In genomic region chr4:76969941-76970529, GRCh38 we compare ENCODE assay signal across 18 cellular contexts. TPM values are rescaled to one million over a fixed set of nuclear protein-coding genes. Genes with fewer than 3 reads are reported as not detected.
DNase-seq lines count a peak whose midpoint lies in the region; ATAC-seq and TF ChIP-seq lines count a peak whose summit lies in the region.
"Had no signal": no experiment of that assay in that cellular context is flagged by ENCODE, and none has a peak within 500 bp of the region (broad histone marks: within the 10 kb centered on the region; RNA-seq: fewer than 3 reads in every experiment).

No MANE protein-coding gene starts in this region.

- H2BK12ac ChIP-seq in neuronal stem cell (ENCODE audit: low read length): no peak overlapping the region

- peaks cover 2% of the 10 kb centered on the region for H3K79me1 ChIP-seq in neuronal stem cell (ENCODE audit: low read depth, low read length)

- DNase-seq in H7 (peak; percentile 33), NCI-H2107 treated with DMSO at 0.1 percent for 48 hours (lab: John Stamatoyannopoulos, UW; ENCODE audit: unreplicated experiment) (peak; percentile 25), neuronal stem cell (ENCODE audit: low spot score) (no peak), cerebellum (ENCODE audit: low spot score) (no peak), colonic mucosa (no peak), mesenteric fat pad (ENCODE audit: low spot score) (no peak)
- DNase-seq: activated B cell treated with CpG ODN at 0.5 μM for 24 hours; activated CD4-positive, alpha-beta memory T cell treated with anti-CD3 and anti-CD28 coated beads for 36 hours; activated naive CD4-positive, alpha-beta T cell treated with Interleukin-2 at 50 U/mL for 16 hours; heart right ventricle; mammary epithelial cell; naive B cell; NCI-H1436; stimulated activated CD4-positive, alpha-beta T cell treated with anti-CD3 and anti-CD28 coated beads, Interleukin-2, amount 100 ng/mL, for 24 hours; T-helper 2 cell; upper lobe of left lung had no signal

- no peak overlapping the region for H2BK15ac ChIP-seq in neuronal stem cell (ENCODE audit: low read length)

- TF ChIP-seq POLR2A in GM18505 (IDR thresholded peaks at IDR 0.05; ENCODE audit: borderline replicate concordance, extremely low read depth, insufficient read depth, insufficient read length): no peak

- no peak overlapping the region for H3K4me2 ChIP-seq in neuronal stem cell (ENCODE audit: insufficient read depth, low read length, poor library complexity, severe bottlenecking)

- intact Hi-C loops in colonic mucosa (cut with DNase I): no loop called here

- TF ChIP-seq CTCF in colonic mucosa (IDR thresholded peaks at IDR 0.05): no peak

- no peak overlapping the region for H3K9ac ChIP-seq in neuronal stem cell (ENCODE audit: low read depth, low read length, poor library complexity)
- H3K9ac ChIP-seq in colonic mucosa (ENCODE audit: low read depth in 2 of 2, low read length in 2 of 2): no peak overlapping the region

- H2AK5ac ChIP-seq in neuronal stem cell (ENCODE audit: low read depth, low read length): no peak overlapping the region

- no peak overlapping the region for H3K14ac ChIP-seq in neuronal stem cell (ENCODE audit: low read length)

- H3K4me1 ChIP-seq in ectodermal cell (ENCODE audit: control insufficient read depth, insufficient read depth, low read length): peaks cover 29% of the 10 kb centered on the region
- peaks cover 9 to 10% of the 10 kb centered on the region in 2 donors for H3K4me1 ChIP-seq in neuronal stem cell (ENCODE audit: control insufficient read depth in 2 of 2, insufficient read depth in 1 of 2, low read depth in 1 of 2, low read length in 2 of 2)
- no peaks in the 10 kb centered on the region for H3K4me1 ChIP-seq in colonic mucosa
- H3K4me1 ChIP-seq: upper lobe of left lung had no signal

- no peak overlapping the region for H3K18ac ChIP-seq in neuronal stem cell (ENCODE audit: low read length)

- no peak overlapping the region for H2BK120ac ChIP-seq in neuronal stem cell (ENCODE audit: low read depth, low read length)

- no peak overlapping the region for H3K4ac ChIP-seq in neuronal stem cell (ENCODE audit: low read length)

- no peak overlapping the region for H4K91ac ChIP-seq in neuronal stem cell (ENCODE audit: low read depth, low read length, poor library complexity)

- no peak overlapping the region for H3K4me3 ChIP-seq in H7 (ENCODE audit: insufficient read depth, low read depth, low read length)
- no peak overlapping the region for H3K4me3 ChIP-seq in ectodermal cell (ENCODE audit: insufficient read depth, low read depth, low read length)
- no peak overlapping the region for H3K4me3 ChIP-seq in neuronal stem cell (ENCODE audit: low read length in 2 of 2)
- H3K4me3 ChIP-seq in colonic mucosa: no peak overlapping the region
- H3K4me3 ChIP-seq: heart right ventricle, upper lobe of left lung had no signal

- H3K36me3 ChIP-seq in H7 (replicated peaks; ENCODE audit: control insufficient read depth, insufficient read depth, low read length) (no peaks in the 10 kb centered on the region), ectodermal cell (ENCODE audit: control insufficient read depth, insufficient read depth, low read length) (no peaks in the 10 kb centered on the region), neuronal stem cell (replicated peaks in 1 of 2; ENCODE audit: control insufficient read depth in 2 of 2, insufficient read depth in 2 of 2, low read length in 2 of 2) (peaks cover 1 to 34% of the 10 kb centered on the region in 2 donors), colonic mucosa (no peaks in the 10 kb centered on the region)
- H3K36me3 ChIP-seq: upper lobe of left lung had no signal

- no peak overlapping the region for H3K23ac ChIP-seq in neuronal stem cell (ENCODE audit: low read depth, low read length, poor library complexity)

- 67 to 69% methylated on average over 5 of the region's 5 CpGs for WGBS in ectodermal cell, 2 experiments
- no CpG with 5 or more reads among the region's 5 CpGs for WGBS in neuronal stem cell (ENCODE audit: extremely low coverage in 2 of 2, insufficient read length in 2 of 2, insufficient replicate concordance in 1 of 2), 2 donors

- H4K8ac ChIP-seq in neuronal stem cell (ENCODE audit: low read depth, low read length): no peak overlapping the region

- H2BK5ac ChIP-seq in neuronal stem cell (ENCODE audit: low read length): no peak overlapping the region

- H3K27me3 ChIP-seq in H7 (ENCODE audit: control insufficient read depth, insufficient read depth, low read length) (no peaks in the 10 kb centered on the region), ectodermal cell (ENCODE audit: control insufficient read depth, insufficient read depth, low read length, poor library complexity, severe bottlenecking) (no peaks in the 10 kb centered on the region), neuronal stem cell (ENCODE audit: control insufficient read depth in 3 of 3, insufficient read depth in 3 of 3, low read depth in 1 of 3, low read length in 3 of 3) (no peaks in the 10 kb centered on the region), colonic mucosa (no peaks in the 10 kb centered on the region)
- H3K27me3 ChIP-seq: heart right ventricle, upper lobe of left lung had no signal

- H3K9me3 ChIP-seq in ectodermal cell (ENCODE audit: control insufficient read depth, low read length): no peaks in the 10 kb centered on the region
- peaks cover 0 to under 1% of the 10 kb centered on the region in 2 donors for H3K9me3 ChIP-seq in neuronal stem cell (replicated peaks in 1 of 2; ENCODE audit: control insufficient read depth in 2 of 2, insufficient read depth in 1 of 2, low read depth in 1 of 2, low read length in 2 of 2)
- H3K9me3 ChIP-seq in colonic mucosa: no peaks in the 10 kb centered on the region
- H3K9me3 ChIP-seq: heart right ventricle, upper lobe of left lung had no signal

- no peak overlapping the region for H2AFZ ChIP-seq in neuronal stem cell (ENCODE audit: low read length)

- no peak for ATAC-seq in GM18505 (IDR thresholded peaks at IDR 0.05; ENCODE audit: unreplicated experiment)
- ATAC-seq: heart right ventricle had no signal

- H3K27ac ChIP-seq in ectodermal cell (ENCODE audit: insufficient read depth, low read depth, low read length, poor library complexity, severe bottlenecking) (peak overlapping the region; percentile 1), neuronal stem cell (replicated peaks; ENCODE audit: low read length) (peak overlapping the region; percentile 33), colonic mucosa (no peak overlapping the region)
- H3K27ac ChIP-seq: upper lobe of left lung had no signal

RNA-seq across cellular contexts. Expression of gene SEPTIN11, which starts 20.5 kb away (rescaled TPM):
- 63.1 and 64.7 TPM in 2 replicates for total RNA-seq in H7 (2014; rRNA removed; shearing (Covaris generic))
- polyA plus RNA-seq in ectodermal cell (2013, experiment 1 of 4): 139 TPM
- 146 TPM for polyA plus RNA-seq in ectodermal cell (2013, experiment 2 of 4)
- polyA plus RNA-seq in ectodermal cell (2013, experiment 3 of 4): 104 TPM
- polyA plus RNA-seq in ectodermal cell (2013, experiment 4 of 4): 114 TPM
- polyA plus RNA-seq in neuronal stem cell (2013, experiment 1 of 2): 204 TPM
- polyA plus RNA-seq in neuronal stem cell (2013, experiment 2 of 2): 218 TPM
- total RNA-seq in cerebellum: 185 TPM
- total RNA-seq in colonic mucosa: 100 to 1,000 TPM; 114 to 134 TPM
- 331 TPM for total RNA-seq in mesenteric fat pad

Comparison
In these comparisons a context has a peak if more than half of its experiments do, and no peak if none do; other contexts are left out.
1. DNase-seq: peak in H7 (single experiment) and NCI-H2107 treated with DMSO at 0.1 percent for 48 hours (single experiment); none in neuronal stem cell (single experiment), cerebellum (single experiment), colonic mucosa (single experiment) and mesenteric fat pad (single experiment).